ENCODE assay signal across 11 cellular contexts in the genomic region with DNA sequence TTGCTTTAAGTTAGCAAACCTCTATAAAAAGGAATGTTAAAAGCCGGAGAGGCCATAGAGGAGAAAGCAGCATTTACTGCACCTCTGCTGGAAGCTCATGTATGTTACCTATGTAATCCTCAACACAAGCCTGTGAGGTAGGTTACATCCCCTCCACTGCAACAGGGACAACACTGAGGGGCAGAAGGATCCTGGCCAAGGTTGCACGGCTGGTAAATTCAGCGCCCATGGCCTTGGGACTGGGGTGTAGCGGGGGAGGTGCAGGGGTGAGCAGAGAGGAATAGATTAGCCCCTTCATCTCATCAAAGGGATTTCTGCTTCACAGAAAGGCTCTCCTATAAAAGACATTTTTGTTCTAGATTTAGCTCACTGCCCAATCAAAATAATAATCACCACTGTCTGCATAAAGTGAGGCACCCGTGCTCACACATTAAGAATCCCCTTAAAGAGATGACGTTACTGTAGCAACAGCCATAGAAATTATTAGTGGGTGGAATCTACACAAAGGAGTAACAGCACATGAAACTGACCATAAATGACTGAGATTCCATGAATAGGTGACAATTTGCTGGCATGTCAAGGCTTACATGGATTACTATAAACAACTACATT.
DNase-seq lines count a peak whose midpoint lies in the region; ATAC-seq and TF ChIP-seq lines count a peak whose summit lies in the region.
"Had no signal": no experiment of that assay in that cellular context is flagged by ENCODE, and none has a peak within 500 bp of the region (broad histone marks: within the 10 kb centered on the region; RNA-seq: fewer than 3 reads in every experiment).

No MANE protein-coding gene starts in this region.

- peak overlapping the region; percentile 83 for H3K4me3 Mint-ChIP-seq in stimulated activated naive CD8-positive, alpha-beta T cell treated with anti-CD3 and anti-CD28 coated beads, Interleukin-15, Interleukin-2, amounts not matched to agents 100 ng/mL and 50 ng/mL, for 24 hours

- H3K27ac Mint-ChIP-seq in stimulated activated naive CD8-positive, alpha-beta T cell treated with anti-CD3 and anti-CD28 coated beads, Interleukin-15, Interleukin-2, amounts not matched to agents 100 ng/mL and 50 ng/mL, for 24 hours = no peak overlapping the region

- H3K4me3 ChIP-seq in cardiac fibroblast (replicated peaks in 1 of 2; ENCODE audit: low read depth in 2 of 2, low read length in 2 of 2) = peak overlapping the region; percentile 3 to 53
- H3K4me3 ChIP-seq in muscle layer of colon (ENCODE audit: low read depth in 1 of 2, low read length in 2 of 2) = peak overlapping the region in 1 of 2 donors; percentile 62

- DNase-seq in stimulated activated naive CD8-positive, alpha-beta T cell treated with anti-CD3 and anti-CD28 coated beads, Interleukin-15, Interleukin-2, amounts not matched to agents 100 U/mL and 50 U/mL, for 24 hours = no peak
- no peak for DNase-seq in cardiac fibroblast (ENCODE audit: low read depth in 2 of 2)
- no peak for DNase-seq in NCI-H146 (lab: John Stamatoyannopoulos, UW)
- no peak for DNase-seq in SHP77 treated with DMSO at 0.1 percent for 48 hours (lab: John Stamatoyannopoulos, UW)
- no peak for DNase-seq in NCI-H69 (lab: John Stamatoyannopoulos, UW)
- DNase-seq: NCI-H226, upper lobe of left lung had no signal

- H3K9me3 ChIP-seq in muscle layer of colon (ENCODE audit: low read length) = no peaks in the 10 kb centered on the region
- H3K9me3 ChIP-seq: upper lobe of left lung had no signal

- peaks cover 67% of the 10 kb centered on the region for H3K4me1 Mint-ChIP-seq in stimulated activated naive CD8-positive, alpha-beta T cell treated with anti-CD3 and anti-CD28 coated beads, Interleukin-15, Interleukin-2, amounts not matched to agents 100 ng/mL and 50 ng/mL, for 24 hours (ENCODE audit: low read depth)

- H3K4me1 ChIP-seq in muscle layer of colon (ENCODE audit: insufficient read depth, low read length) = peaks cover 42% of the 10 kb centered on the region

- TF ChIP-seq CTCF in cardiac fibroblast (IDR thresholded peaks at IDR 0.05; ENCODE audit: low read depth, low read length) = no peak

- H3K36me3 ChIP-seq in muscle layer of colon (ENCODE audit: insufficient read depth, low read length) = no peaks in the 10 kb centered on the region
- H3K36me3 ChIP-seq: upper lobe of left lung had no signal

- no peak for ATAC-seq in stimulated activated naive CD8-positive, alpha-beta T cell treated with anti-CD3 and anti-CD28 coated beads, Interleukin-15, Interleukin-2, amounts not matched to agents 100 U/mL and 50 U/mL, for 24 hours
- no peak for ATAC-seq in GM21367 (IDR thresholded peaks at IDR 0.05; ENCODE audit: unreplicated experiment)

- H3K9ac ChIP-seq in muscle layer of colon (ENCODE audit: low read length) = peak overlapping the region; percentile 22

- no peaks in the 10 kb centered on the region for H3K9me3 Mint-ChIP-seq in stimulated activated naive CD8-positive, alpha-beta T cell treated with anti-CD3 and anti-CD28 coated beads, Interleukin-15, Interleukin-2, amounts not matched to agents 100 ng/mL and 50 ng/mL, for 24 hours

- H3K27ac ChIP-seq in muscle layer of colon (ENCODE audit: low read depth, low read length) = no peak overlapping the region
- H3K27ac ChIP-seq: epithelial cell of prostate had no signal

- peaks cover 4% of the 10 kb centered on the region for H3K27me3 Mint-ChIP-seq in stimulated activated naive CD8-positive, alpha-beta T cell treated with anti-CD3 and anti-CD28 coated beads, Interleukin-15, Interleukin-2, amounts not matched to agents 100 ng/mL and 50 ng/mL, for 24 hours

- no peaks in the 10 kb centered on the region for H3K27me3 ChIP-seq in muscle layer of colon (ENCODE audit: control insufficient read depth in 1 of 2, insufficient read depth in 2 of 2, low read length in 2 of 2)
- H3K27me3 ChIP-seq: upper lobe of left lung had no signal

- peaks cover 3% of the 10 kb centered on the region for H3K36me3 Mint-ChIP-seq in stimulated activated naive CD8-positive, alpha-beta T cell treated with anti-CD3 and anti-CD28 coated beads, Interleukin-15, Interleukin-2, amounts not matched to agents 100 ng/mL and 50 ng/mL, for 24 hours (ENCODE audit: low read depth)
